20 cellular contexts compared by ENCODE assay signal in genomic region chr12:131223171-131223761, GRCh38.
DNase-seq lines count a peak whose midpoint lies in the region; ATAC-seq and TF ChIP-seq lines count a peak whose summit lies in the region.
"Had no signal": no experiment of that assay in that cellular context is flagged by ENCODE, and none has a peak within 500 bp of the region (broad histone marks: within the 10 kb centered on the region; RNA-seq: fewer than 3 reads in every experiment).

No MANE protein-coding gene starts in this region.

- DNase-seq in Right ventricle myocardium superior (peak; percentile 26), cardiac septum (ENCODE audit: low spot score) (no peak), mesenteric fat pad (ENCODE audit: low spot score) (peak; percentile 82), thyroid gland (no peak), SKM-1 (lab: John Stamatoyannopoulos, UW; ENCODE audit: unreplicated experiment) (no peak)
- DNase-seq in activated CD4-positive, alpha-beta T cell treated with anti-CD3 and anti-CD28 coated beads, Interleukin-2, amount 10 ng/mL, durations not matched to agents 7 days and 5 days: no peak
- DNase-seq: CD4-positive, CD25-positive, alpha-beta regulatory T cell; EL; HCEC 1CT; MV-4-11; NCI-H1694; NCI-H2081; NCI-H2171 treated with DMSO at 0.1 percent for 48 hours; NCI-H524 treated with DMSO at 0.1 percent for 48 hours; NCI-H82 had no signal

- H3K4me1 ChIP-seq in thyroid gland: peaks cover 40 to 46% of the 10 kb centered on the region in 2 donors

- peaks cover 3% of the 10 kb centered on the region for H3K27me3 Mint-ChIP-seq in brain
- H3K27me3 Mint-ChIP-seq in activated CD4-positive, alpha-beta T cell treated with anti-CD3 and anti-CD28 coated beads, Interleukin-2, amount 10 ng/mL, durations not matched to agents 7 days and 5 days: no peaks in the 10 kb centered on the region

- TF ChIP-seq CTCF in brain (conservative IDR thresholded peaks at IDR 0.05) (no peak), thyroid gland (IDR thresholded peaks at IDR 0.05) (no peak)

- intact Hi-C loops in Right ventricle myocardium superior (cut with DNase I): no loop called here
- intact Hi-C loops in cardiac septum (cut with DNase I): no loop called here
- intact Hi-C loops in thyroid gland (cut with DNase I): no loop called here

- ATAC-seq in Right ventricle myocardium superior (ENCODE audit: poor library complexity): no peak
- no peak for ATAC-seq in HG02970 (IDR thresholded peaks at IDR 0.05; ENCODE audit: low FRiP score, unreplicated experiment)

- no peaks in the 10 kb centered on the region for H3K9me3 ChIP-seq in thyroid gland
- H3K9me3 ChIP-seq: Peyer's patch, SJCRH30 had no signal

- H3K4me1 Mint-ChIP-seq in brain: peaks cover 54% of the 10 kb centered on the region
- peaks cover 7% of the 10 kb centered on the region for H3K4me1 Mint-ChIP-seq in activated CD4-positive, alpha-beta T cell treated with anti-CD3 and anti-CD28 coated beads, Interleukin-2, amount 10 ng/mL, durations not matched to agents 7 days and 5 days

- CTCF ChIA-PET in activated CD4-positive, alpha-beta T cell treated with anti-CD3 and anti-CD28 coated beads, Interleukin-2, amount 10 ng/mL, durations not matched to agents 7 days and 5 days (lab: Charles Lee): no interaction called here

- POLR2A ChIA-PET in activated CD4-positive, alpha-beta T cell treated with anti-CD3 and anti-CD28 coated beads, Interleukin-2, amount 10 ng/mL, durations not matched to agents 7 days and 5 days (lab: Charles Lee): no interaction called here

- no peaks in the 10 kb centered on the region for H3K36me3 ChIP-seq in thyroid gland
- H3K36me3 ChIP-seq: Peyer's patch, SJCRH30 had no signal

- TF ChIP-seq POLR2A in thyroid gland (IDR thresholded peaks at IDR 0.05): no peak

- peak overlapping the region in 3 of 5 experiments; percentile 71 to 97 (median 93) for H3K27ac Mint-ChIP-seq in brain
- H3K27ac Mint-ChIP-seq in activated CD4-positive, alpha-beta T cell treated with anti-CD3 and anti-CD28 coated beads, Interleukin-2, amount 10 ng/mL, durations not matched to agents 7 days and 5 days: no peak overlapping the region

- no peak overlapping the region for H3K4me3 ChIP-seq in thyroid gland (replicated peaks in 1 of 3)
- H3K4me3 ChIP-seq: SJCRH30 had no signal

- no peaks in the 10 kb centered on the region for H3K27me3 ChIP-seq in thyroid gland
- H3K27me3 ChIP-seq: Peyer's patch, SJCRH30 had no signal

- H3K36me3 Mint-ChIP-seq in brain: no peaks in the 10 kb centered on the region
- H3K36me3 Mint-ChIP-seq in activated CD4-positive, alpha-beta T cell treated with anti-CD3 and anti-CD28 coated beads, Interleukin-2, amount 10 ng/mL, durations not matched to agents 7 days and 5 days (ENCODE audit: low read depth): no peaks in the 10 kb centered on the region
- H3K36me3 Mint-ChIP-seq: CD4-positive, CD25-positive, alpha-beta regulatory T cell; IgD-negative memory B cell had no signal

- H3K4me3 Mint-ChIP-seq in brain: peak overlapping the region in 1 of 5 experiments; percentile 31
- no peak overlapping the region for H3K4me3 Mint-ChIP-seq in activated CD4-positive, alpha-beta T cell treated with anti-CD3 and anti-CD28 coated beads, Interleukin-2, amount 10 ng/mL, durations not matched to agents 7 days and 5 days

- H3K9me3 Mint-ChIP-seq in brain: peaks cover 0 to 3% (median 0%) of the 10 kb centered on the region in 5 experiments
- no peaks in the 10 kb centered on the region for H3K9me3 Mint-ChIP-seq in activated CD4-positive, alpha-beta T cell treated with anti-CD3 and anti-CD28 coated beads, Interleukin-2, amount 10 ng/mL, durations not matched to agents 7 days and 5 days
- H3K9me3 Mint-ChIP-seq: CD4-positive, CD25-positive, alpha-beta regulatory T cell; IgD-negative memory B cell had no signal

- H3K27ac ChIP-seq in thyroid gland: peak overlapping the region in 2 of 3 donors; percentile 79 to 93

- 93 to 94% methylated on average over 31 of the region's 31 CpGs for WGBS in thyroid gland, 2 donors

Comparison
In these comparisons a context has a peak if more than half of its experiments do, and no peak if none do; other contexts are left out.
1. DNase-seq: peak in Right ventricle myocardium superior (single experiment) and mesenteric fat pad (single experiment); none in cardiac septum (single experiment), thyroid gland (0 of 2), activated CD4-positive, alpha-beta T cell treated with anti-CD3 and anti-CD28 coated beads, Interleukin-2, amount 10 ng/mL, durations not matched to agents 7 days and 5 days (single experiment) and SKM-1 (single experiment).